ENCODE assay signal across 22 cellular contexts in genomic region chr6:36377594-36377993, GRCh38. TPM values are rescaled to one million over a fixed set of nuclear protein-coding genes. Genes with fewer than 3 reads are reported as not detected.
"Had no signal": no experiment of that assay in that cellular context is flagged by ENCODE, and none has a peak within 500 bp of the region (broad histone marks: within the 10 kb centered on the region; RNA-seq: fewer than 3 reads in every experiment).

No MANE protein-coding gene starts in this region.

- H3K36me3 Mint-ChIP-seq: naive B cell had no signal

- H3K27me3 ChIP-seq: ovary, sigmoid colon, vagina had no signal

- H3K9me3 ChIP-seq: left ventricle myocardium inferior, ovary, sigmoid colon, vagina had no signal

- H3K27me3 Mint-ChIP-seq: activated CD4-positive, alpha-beta T cell treated with anti-CD3 and anti-CD28 coated beads, Interleukin-2, amount 10 ng/mL, durations not matched to agents 7 days and 5 days; activated naive CD4-positive, alpha-beta T cell treated with anti-CD3 and anti-CD28 coated beads, Interleukin-2, amount 10 ng/mL, durations not matched to agents 7 days and 5 days; activated naive CD8-positive, alpha-beta T cell treated with anti-CD3 and anti-CD28 coated beads, Interleukin-2, amount 50 U/mL, for 24 hours had no signal

- DNase-seq: activated CD4-positive, alpha-beta T cell treated with anti-CD3 and anti-CD28 coated beads, Interleukin-2, amount 10 ng/mL, durations not matched to agents 7 days and 5 days; activated naive CD4-positive, alpha-beta T cell treated with anti-CD3 and anti-CD28 coated beads, Interleukin-2, amount 10 ng/mL, durations not matched to agents 7 days and 5 days; activated naive CD8-positive, alpha-beta T cell treated with anti-CD3 and anti-CD28 coated beads, Interleukin-2, amount 50 U/mL, for 24 hours; anterior cingulate cortex; brain microvascular endothelial cell; central memory CD4-positive, alpha-beta T cell; foreskin melanocyte; glutamatergic neuron; hippocampal formation; kidney; left ventricle myocardium inferior; naive B cell; ovary; sigmoid colon; stimulated activated CD4-positive, alpha-beta T cell treated with anti-CD3 and anti-CD28 coated beads, Interleukin-4, amount 100 ng/mL, for 4 hours; stimulated activated naive CD4-positive, alpha-beta T cell; trophoblast cell had no signal

- H3K27ac Mint-ChIP-seq: activated CD4-positive, alpha-beta T cell treated with anti-CD3 and anti-CD28 coated beads, Interleukin-2, amount 10 ng/mL, durations not matched to agents 7 days and 5 days; activated naive CD4-positive, alpha-beta T cell treated with anti-CD3 and anti-CD28 coated beads, Interleukin-2, amount 10 ng/mL, durations not matched to agents 7 days and 5 days; activated naive CD8-positive, alpha-beta T cell treated with anti-CD3 and anti-CD28 coated beads, Interleukin-2, amount 50 U/mL, for 24 hours; activated T-helper 2 cell treated with anti-CD3 and anti-CD28 coated beads, Interferon-gamma antibody, Interleukin-2, Interleukin-4, amounts not matched to agents 10 μg/mL and 5 μg/mL and 100 μg/mL, durations not matched to agents 14 hours and 24 hours and 36 hours; T-helper 1 cell treated with Interleukin-12 subunit alpha and Interleukin-12 subunit beta and Interleukin-4 antibody, amounts not matched to agents 30 μg/mL and 1 μg/mL, for 36 hours had no signal

- H3K4me3 ChIP-seq: left ventricle myocardium inferior, ovary, sigmoid colon, vagina had no signal

- ATAC-seq: activated naive CD8-positive, alpha-beta T cell treated with anti-CD3 and anti-CD28 coated beads, Interleukin-2, amount 50 U/mL, for 24 hours had no signal

- H3K9me3 Mint-ChIP-seq: activated CD4-positive, alpha-beta T cell treated with anti-CD3 and anti-CD28 coated beads, Interleukin-2, amount 10 ng/mL, durations not matched to agents 7 days and 5 days; activated naive CD4-positive, alpha-beta T cell treated with anti-CD3 and anti-CD28 coated beads, Interleukin-2, amount 10 ng/mL, durations not matched to agents 7 days and 5 days; activated naive CD8-positive, alpha-beta T cell treated with anti-CD3 and anti-CD28 coated beads, Interleukin-2, amount 50 U/mL, for 24 hours; activated T-helper 2 cell treated with anti-CD3 and anti-CD28 coated beads, Interferon-gamma antibody, Interleukin-2, Interleukin-4, amounts not matched to agents 10 μg/mL and 5 μg/mL and 100 μg/mL, durations not matched to agents 14 hours and 24 hours and 36 hours; T-helper 1 cell treated with Interleukin-12 subunit alpha and Interleukin-12 subunit beta and Interleukin-4 antibody, amounts not matched to agents 30 μg/mL and 1 μg/mL, for 36 hours had no signal

- H3K36me3 ChIP-seq: brain microvascular endothelial cell, left ventricle myocardium inferior, ovary, sigmoid colon, vagina had no signal

- H3K27ac ChIP-seq: brain microvascular endothelial cell, left ventricle myocardium inferior, ovary, sigmoid colon, vagina had no signal

- H3K4me1 Mint-ChIP-seq: activated naive CD4-positive, alpha-beta T cell treated with anti-CD3 and anti-CD28 coated beads, Interleukin-2, amount 10 ng/mL, durations not matched to agents 7 days and 5 days; naive B cell had no signal

- H3K4me3 Mint-ChIP-seq: activated CD4-positive, alpha-beta T cell treated with anti-CD3 and anti-CD28 coated beads, Interleukin-2, amount 10 ng/mL, durations not matched to agents 7 days and 5 days; activated naive CD4-positive, alpha-beta T cell treated with anti-CD3 and anti-CD28 coated beads, Interleukin-2, amount 10 ng/mL, durations not matched to agents 7 days and 5 days; activated naive CD8-positive, alpha-beta T cell treated with anti-CD3 and anti-CD28 coated beads, Interleukin-2, amount 50 U/mL, for 24 hours; naive B cell; T-helper 1 cell treated with Interleukin-12 subunit alpha and Interleukin-12 subunit beta and Interleukin-4 antibody, amounts not matched to agents 30 μg/mL and 1 μg/mL, for 36 hours had no signal

- H3K4me1 ChIP-seq: left ventricle myocardium inferior, sigmoid colon had no signal

RNA-seq across cellular contexts. Expression of gene ETV7, which starts 9.9 kb away (rescaled TPM):
- total RNA-seq: left ventricle myocardium inferior had no signal

RNA-seq across cellular contexts. Expression of gene BNIP5, which starts 40.9 kb away (rescaled TPM):
- total RNA-seq: activated CD4-positive, alpha-beta T cell treated with anti-CD3 and anti-CD28 coated beads, Interleukin-2, amount 10 ng/mL, durations not matched to agents 7 days and 5 days; activated CD8-positive, alpha-beta memory T cell treated with anti-CD3 and anti-CD28 coated beads for 36 hours; activated T-helper 2 cell treated with anti-CD3 and anti-CD28 coated beads, Interferon-gamma antibody, Interleukin-2, Interleukin-4, amounts not matched to agents 10 μg/mL and 5 μg/mL and 100 μg/mL, durations not matched to agents 14 hours and 24 hours and 36 hours; left ventricle myocardium inferior; mononuclear cell; sigmoid colon; vagina had no signal
